9 cellular contexts compared by ENCODE assay signal in the genomic region with DNA sequence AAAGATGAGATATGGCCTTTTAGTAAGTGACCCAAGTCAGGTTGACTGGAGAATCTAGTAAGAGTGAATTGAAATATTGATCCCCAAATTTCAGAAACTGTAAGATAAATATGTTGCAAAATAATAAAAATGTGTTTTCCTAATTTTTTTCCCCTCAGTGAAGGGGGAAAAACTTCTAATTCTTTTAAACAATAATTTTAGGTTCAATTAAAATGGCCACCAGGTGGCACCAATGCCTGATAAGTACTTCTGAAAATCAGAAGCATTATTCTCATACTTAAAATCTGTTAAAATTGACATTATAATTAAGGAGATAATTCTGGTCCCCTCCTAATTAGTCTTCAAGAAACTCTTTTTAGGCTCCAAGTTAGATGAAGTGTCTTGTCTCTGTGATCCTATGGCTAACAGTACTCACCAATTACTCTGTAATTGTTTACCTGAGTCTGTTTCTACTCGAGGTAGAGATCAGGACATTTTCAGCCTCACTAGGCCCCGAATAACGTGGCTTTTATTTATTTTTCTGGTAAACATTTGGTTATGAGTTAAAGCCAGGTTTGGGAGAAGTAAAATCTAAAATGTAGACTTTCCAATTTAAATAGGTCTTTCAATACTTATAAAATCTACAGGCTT. TPM values are rescaled to one million over a fixed set of nuclear protein-coding genes. Genes with fewer than 3 reads are reported as not detected.
DNase-seq lines count a peak whose midpoint lies in the region; ATAC-seq and TF ChIP-seq lines count a peak whose summit lies in the region.
"Had no signal": no experiment of that assay in that cellular context is flagged by ENCODE, and none has a peak within 500 bp of the region (broad histone marks: within the 10 kb centered on the region; RNA-seq: fewer than 3 reads in every experiment).

No MANE protein-coding gene starts in this region.

- H3K4me1 Mint-ChIP-seq in WTC11, result peaks cover 38% of the 10 kb centered on the region

- H3K9ac ChIP-seq in MM.1S (ENCODE audit: low read length), result no peak overlapping the region

- POLR2A ChIA-PET in WTC11 (lab: Charles Lee), result no interaction called here

- H3K36me3 ChIP-seq in MM.1S (replicated peaks; ENCODE audit: insufficient read depth, low read length), result no peaks in the 10 kb centered on the region

- H3K9me3 ChIP-seq in MM.1S (replicated peaks; ENCODE audit: insufficient read depth, low read length), result no peaks in the 10 kb centered on the region

- H3K4me3 ChIP-seq in MM.1S (ENCODE audit: low read length), result no peak overlapping the region
- no peak overlapping the region for H3K4me3 ChIP-seq in fibroblast of villous mesenchyme (ENCODE audit: low read depth, low read length)

- H3K36me3 Mint-ChIP-seq in WTC11, result peaks cover 46% of the 10 kb centered on the region

- peaks cover 4% of the 10 kb centered on the region; the same call in 1 of the 2 replicates for H3K27me3 Mint-ChIP-seq in WTC11 (ENCODE audit: low read depth)
- H3K27me3 Mint-ChIP-seq: activated naive CD4-positive, alpha-beta T cell treated with anti-CD3 and anti-CD28 coated beads, Interleukin-2, amount 50 U/mL, for 24 hours had no signal

- no peaks in the 10 kb centered on the region for H3F3A ChIP-seq in MM.1S (ENCODE audit: insufficient read depth, low read length)

- no peak overlapping the region for H3K4me3 Mint-ChIP-seq in WTC11
- H3K4me3 Mint-ChIP-seq: activated naive CD4-positive, alpha-beta T cell treated with anti-CD3 and anti-CD28 coated beads, Interleukin-2, amount 50 U/mL, for 24 hours had no signal

- no peaks in the 10 kb centered on the region for H3K79me2 ChIP-seq in MM.1S (ENCODE audit: low read length)

- peaks cover 33% of the 10 kb centered on the region for H3K9me3 Mint-ChIP-seq in WTC11
- H3K9me3 Mint-ChIP-seq: activated naive CD4-positive, alpha-beta T cell treated with anti-CD3 and anti-CD28 coated beads, Interleukin-2, amount 50 U/mL, for 24 hours had no signal

- CTCF ChIA-PET in WTC11 (lab: Charles Lee), result interaction anchor here (1.0 to 2.1 kb wide), 4 partner anchors 98 to 178 kb away, joined by 6 to 17 read pairs (median 7); a partner anchor contains a TSS

- no peak overlapping the region for H3K27ac ChIP-seq in MM.1S (ENCODE audit: low read length)

- DNase-seq in activated CD8-positive, alpha-beta memory T cell treated with anti-CD3 and anti-CD28 coated beads, Interleukin-2, amount 50 U/mL, for 1 hour (ENCODE audit: extremely low read depth), result peak; percentile 8
- DNase-seq in activated CD8-positive, alpha-beta memory T cell treated with anti-CD3 and anti-CD28 coated beads, Interleukin-2, amount 50 U/mL, for 48 hours, result no peak
- DNase-seq in MM.1S (peak; percentile 66), WTC11 (ENCODE audit: low spot score) (no peak), fibroblast of villous mesenchyme (ENCODE audit: low read depth) (peak; percentile 56), cerebellar nuclear complex (lab: John Stamatoyannopoulos, UW) (no peak), HK-2 (ENCODE audit: unreplicated experiment) (no peak)
- DNase-seq in stimulated activated CD8-positive, alpha-beta memory T cell treated with anti-CD3 and anti-CD28 coated beads, Interleukin-12 subunit alpha, Interleukin-12 subunit beta, amount 100 ng/mL, for 1 hour (ENCODE audit: low read depth), result peak; percentile 31

- no peaks in the 10 kb centered on the region for H3K9me2 ChIP-seq in MM.1S (replicated peaks; ENCODE audit: insufficient read depth, low read length)

- no peaks in the 10 kb centered on the region for H4K20me1 ChIP-seq in MM.1S (ENCODE audit: insufficient read depth, low read length)

- no peak overlapping the region for H3K4me2 ChIP-seq in MM.1S (ENCODE audit: low read depth, low read length)

- TF ChIP-seq CTCF in MM.1S (IDR thresholded peaks at IDR 0.05; ENCODE audit: low read length), result peak; percentile 74
- peak; percentile 49; the same call in 1 of the 2 replicates for TF ChIP-seq CTCF in WTC11 (IDR thresholded peaks at IDR 0.05)
- peak; percentile 55 for TF ChIP-seq CTCF in fibroblast of villous mesenchyme (IDR thresholded peaks at IDR 0.05; ENCODE audit: insufficient read depth, low read depth, low read length)

- H3K4me1 ChIP-seq in MM.1S (ENCODE audit: low read length), result no peaks in the 10 kb centered on the region

- no peak overlapping the region for H3K27ac Mint-ChIP-seq in WTC11
- H3K27ac Mint-ChIP-seq: activated naive CD4-positive, alpha-beta T cell treated with anti-CD3 and anti-CD28 coated beads, Interleukin-2, amount 50 U/mL, for 24 hours had no signal

- H3K27me3 ChIP-seq in MM.1S (replicated peaks; ENCODE audit: insufficient read depth, low read length), result no peaks in the 10 kb centered on the region

- ATAC-seq in WTC11, result no peak

- no peak overlapping the region for H2AFZ ChIP-seq in MM.1S (ENCODE audit: low read length)

TF ChIP-seq in WTC11, 78 proteins besides CTCF, POLR2A, EP300 and RAD21:
- TF ChIP-seq ESRRA (CRISPR knock-in tag; IDR thresholded peaks at IDR 0.05; ENCODE audit: borderline replicate concordance) (no peak), FOXJ3 (CRISPR knock-in tag; IDR thresholded peaks at IDR 0.05; ENCODE audit: borderline replicate concordance) (no peak), SOX15 (CRISPR knock-in tag; IDR thresholded peaks at IDR 0.05) (no peak), CREM (CRISPR knock-in tag; IDR thresholded peaks at IDR 0.05) (no peak), RORB (CRISPR knock-in tag; IDR thresholded peaks at IDR 0.05) (no peak), SP1 (CRISPR knock-in tag; conservative IDR thresholded peaks at IDR 0.05) (no peak), TCF7 (CRISPR knock-in tag; IDR thresholded peaks at IDR 0.05; ENCODE audit: low read depth) (no peak), NR1H2 (CRISPR knock-in tag; IDR thresholded peaks at IDR 0.05) (no peak)
- TF ChIP-seq, protein P1, sequence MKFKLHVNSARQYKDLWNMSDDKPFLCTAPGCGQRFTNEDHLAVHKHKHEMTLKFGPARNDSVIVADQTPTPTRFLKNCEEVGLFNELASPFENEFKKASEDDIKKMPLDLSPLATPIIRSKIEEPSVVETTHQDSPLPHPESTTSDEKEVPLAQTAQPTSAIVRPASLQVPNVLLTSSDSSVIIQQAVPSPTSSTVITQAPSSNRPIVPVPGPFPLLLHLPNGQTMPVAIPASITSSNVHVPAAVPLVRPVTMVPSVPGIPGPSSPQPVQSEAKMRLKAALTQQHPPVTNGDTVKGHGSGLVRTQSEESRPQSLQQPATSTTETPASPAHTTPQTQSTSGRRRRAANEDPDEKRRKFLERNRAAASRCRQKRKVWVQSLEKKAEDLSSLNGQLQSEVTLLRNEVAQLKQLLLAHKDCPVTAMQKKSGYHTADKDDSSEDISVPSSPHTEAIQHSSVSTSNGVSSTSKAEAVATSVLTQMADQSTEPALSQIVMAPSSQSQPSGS (CRISPR knock-in tag; IDR thresholded peaks at IDR 0.05; ENCODE audit: borderline replicate concordance, low read depth), result no peak
- TF ChIP-seq, protein P2, sequence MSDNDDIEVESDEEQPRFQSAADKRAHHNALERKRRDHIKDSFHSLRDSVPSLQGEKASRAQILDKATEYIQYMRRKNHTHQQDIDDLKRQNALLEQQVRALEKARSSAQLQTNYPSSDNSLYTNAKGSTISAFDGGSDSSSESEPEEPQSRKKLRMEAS (CRISPR knock-in tag; IDR thresholded peaks at IDR 0.05), result no peak

RNA-seq across cellular contexts. Expression of a gene that starts 52.6 kb away (rescaled TPM):
- total RNA-seq in WTC11 (2021) (53.3 to 56.3 TPM (median 54.5 TPM) in 3 replicates), fibroblast of villous mesenchyme (42.8 and 80.7 TPM in 2 replicates)

Comparison
In these comparisons a context has a peak if more than half of its experiments do, and no peak if none do; other contexts are left out.
1. DNase-seq: peak in activated CD8-positive, alpha-beta memory T cell treated with anti-CD3 and anti-CD28 coated beads, Interleukin-2, amount 50 U/mL, for 1 hour (single experiment), MM.1S (single experiment), fibroblast of villous mesenchyme (single experiment) and stimulated activated CD8-positive, alpha-beta memory T cell treated with anti-CD3 and anti-CD28 coated beads, Interleukin-12 subunit alpha, Interleukin-12 subunit beta, amount 100 ng/mL, for 1 hour (single experiment); none in activated CD8-positive, alpha-beta memory T cell treated with anti-CD3 and anti-CD28 coated beads, Interleukin-2, amount 50 U/mL, for 48 hours (single experiment), WTC11 (single experiment), cerebellar nuclear complex (0 of 2) and HK-2 (single experiment).
2. Peak in every context shown above with its lines, with median percentiles within 50 percentile points of each other: CTCF ChIP-seq.